ENCODE assay signal across 13 cellular contexts in the genomic region with DNA sequence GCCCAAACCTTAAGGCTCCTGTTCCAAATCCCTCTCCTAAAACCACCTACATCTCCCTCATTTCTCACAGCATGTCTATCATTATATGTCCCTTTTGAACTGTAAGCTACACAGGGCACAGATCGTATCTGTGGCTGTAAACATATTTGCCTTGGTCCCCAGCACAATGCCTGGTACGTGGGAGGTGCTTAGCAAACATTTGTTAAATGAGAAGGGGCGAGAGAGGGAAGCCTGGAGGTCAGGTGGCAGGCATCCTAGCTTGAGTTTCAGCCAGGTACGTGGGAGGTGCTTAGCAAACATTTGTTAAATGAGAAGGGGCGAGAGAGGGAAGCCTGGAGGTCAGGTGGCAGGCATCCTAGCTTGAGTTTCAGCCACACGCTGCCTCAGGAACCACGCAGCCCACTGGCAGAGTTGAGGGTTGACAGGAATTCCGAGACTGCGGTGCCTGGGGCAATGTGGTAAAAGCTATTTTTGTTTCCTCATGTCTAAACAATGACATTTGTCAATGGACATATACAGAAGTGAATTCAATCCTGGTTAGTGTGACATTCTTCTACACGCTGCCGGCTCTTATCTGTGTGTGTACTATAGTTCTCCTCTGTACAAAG.
A peak's percentile ranks its signal among the peaks of the same experiment; 100 is the strongest.
DNase-seq lines count a peak whose midpoint lies in the region; ATAC-seq and TF ChIP-seq lines count a peak whose summit lies in the region.
"Had no signal": no experiment of that assay in that cellular context is flagged by ENCODE, and none has a peak within 500 bp of the region (broad histone marks: within the 10 kb centered on the region; RNA-seq: fewer than 3 reads in every experiment).

No MANE protein-coding gene starts in this region.

- H3K79me1 ChIP-seq in mesendoderm (ENCODE audit: low read length) = peaks cover 13% of the 10 kb centered on the region

- H3K27ac Mint-ChIP-seq in Caco-2 (ENCODE audit: unreplicated experiment) (no peak overlapping the region), CD14-positive monocyte (no peak overlapping the region)
- H3K27ac Mint-ChIP-seq in activated T-helper 17 cell treated with anti-CD3 and anti-CD28 coated beads, Interleukin-2, amount 50 U/mL, for 72 hours = no peak overlapping the region
- H3K27ac Mint-ChIP-seq: activated naive CD4-positive, alpha-beta T cell treated with anti-CD3 and anti-CD28 coated beads, Interleukin-2, amount 50 U/mL, for 72 hours; CD4-positive, alpha-beta memory T cell had no signal

- no peak overlapping the region for H4K5ac ChIP-seq in mesendoderm (ENCODE audit: low read length)

- no peak overlapping the region for H2BK5ac ChIP-seq in mesendoderm (ENCODE audit: low read length)

- no peaks in the 10 kb centered on the region for H3K36me3 ChIP-seq in Caco-2 (ENCODE audit: control insufficient read depth, insufficient read depth, low read length)
- H3K36me3 ChIP-seq in mesendoderm (ENCODE audit: control insufficient read depth, insufficient read depth, low read length) = no peaks in the 10 kb centered on the region
- H3K36me3 ChIP-seq: gastroesophageal sphincter had no signal

- TF ChIP-seq CTCF in Caco-2 (IDR thresholded peaks at IDR 0.05; ENCODE audit: insufficient read depth in 1 of 2, low read depth in 1 of 2, low read length in 1 of 2, severe bottlenecking in 1 of 2, unreplicated experiment in 1 of 2) (no peak), CD14-positive monocyte (IDR thresholded peaks at IDR 0.05) (no peak)

- no peak overlapping the region for H3K18ac ChIP-seq in mesendoderm (ENCODE audit: low read length)

- no peak overlapping the region for H3K27ac ChIP-seq in mesendoderm (ENCODE audit: low read depth, low read length)
- H3K27ac ChIP-seq: gastroesophageal sphincter, parathyroid adenoma had no signal

- no peak overlapping the region for H3K4ac ChIP-seq in mesendoderm (ENCODE audit: low read depth, low read length)

- no peak overlapping the region for H3K9ac ChIP-seq in mesendoderm (ENCODE audit: low read length)
- H3K9ac ChIP-seq: parathyroid adenoma had no signal

- H3K27me3 Mint-ChIP-seq in Caco-2 (ENCODE audit: insufficient read depth, unreplicated experiment) (peaks cover 5% of the 10 kb centered on the region), CD14-positive monocyte (ENCODE audit: low read depth in 3 of 3) (peaks cover 1 to 2% (median 1%) of the 10 kb centered on the region in 3 donors)
- H3K27me3 Mint-ChIP-seq in activated T-helper 17 cell treated with anti-CD3 and anti-CD28 coated beads, Interleukin-2, amount 50 U/mL, for 72 hours = peaks cover 4% of the 10 kb centered on the region

- no peaks in the 10 kb centered on the region for H3K36me3 Mint-ChIP-seq in Caco-2 (ENCODE audit: insufficient read depth, unreplicated experiment)
- no peaks in the 10 kb centered on the region for H3K36me3 Mint-ChIP-seq in CD14-positive monocyte
- H3K36me3 Mint-ChIP-seq in activated T-helper 17 cell treated with anti-CD3 and anti-CD28 coated beads, Interleukin-2, amount 50 U/mL, for 72 hours (ENCODE audit: low read depth) = no peaks in the 10 kb centered on the region
- H3K36me3 Mint-ChIP-seq: activated naive CD4-positive, alpha-beta T cell treated with anti-CD3 and anti-CD28 coated beads, Interleukin-2, amount 50 U/mL, for 72 hours; CD4-positive, alpha-beta memory T cell had no signal

- WGBS in mesendoderm (ENCODE audit: extremely low coverage, insufficient coverage, low lambda C conversion rate) = no CpG with 5 or more reads among the region's 11 CpGs

- CTCF ChIA-PET in Caco-2 (lab: Charles Lee) = interaction anchor here (1.4 kb wide), 1 partner anchor 15 kb away, joined by 8 read pairs; no protein-coding TSS in a partner anchor

- POLR2A ChIA-PET in Caco-2 (lab: Charles Lee) = no interaction called here

- no peak overlapping the region for H4K8ac ChIP-seq in mesendoderm (ENCODE audit: low read depth, low read length)

- intact Hi-C loops in Caco-2 (cut with micrococcal nuclease; ENCODE audit: unreplicated experiment) (loop anchor here (1.0 kb wide), 1 partner anchor 15 kb away; no protein-coding TSS in a partner anchor), CD14-positive monocyte (cut with micrococcal nuclease) (no loop called here)

- BruUV-seq in Caco-2 (replicated peaks; lab: Mats Ljungman, UMichigan) = no TSS peak

- H3K9me3 Mint-ChIP-seq in Caco-2 (ENCODE audit: unreplicated experiment) (no peaks in the 10 kb centered on the region), CD14-positive monocyte (peaks cover 0 to 3% (median 0%) of the 10 kb centered on the region in 7 donors)
- H3K9me3 Mint-ChIP-seq in activated T-helper 17 cell treated with anti-CD3 and anti-CD28 coated beads, Interleukin-2, amount 50 U/mL, for 72 hours = no peaks in the 10 kb centered on the region
- H3K9me3 Mint-ChIP-seq: activated naive CD4-positive, alpha-beta T cell treated with anti-CD3 and anti-CD28 coated beads, Interleukin-2, amount 50 U/mL, for 72 hours; CD4-positive, alpha-beta memory T cell had no signal

- H3K4me3 ChIP-seq in Caco-2 (ENCODE audit: low read depth, low read length) (no peak overlapping the region), mesendoderm (ENCODE audit: low read length) (no peak overlapping the region)
- H3K4me3 ChIP-seq: gastroesophageal sphincter had no signal

- no peak overlapping the region for H3K23ac ChIP-seq in mesendoderm (ENCODE audit: low read length)

- no peaks in the 10 kb centered on the region for H3K9me3 ChIP-seq in Caco-2
- H3K9me3 ChIP-seq: gastroesophageal sphincter had no signal

- no peak overlapping the region for H3K4me2 ChIP-seq in mesendoderm (ENCODE audit: low read length)

- peaks cover 9% of the 10 kb centered on the region for H3K79me2 ChIP-seq in mesendoderm (ENCODE audit: control insufficient read depth, insufficient read depth, low read length)
- H3K79me2 ChIP-seq: parathyroid adenoma had no signal

- no peak overlapping the region for H3K56ac ChIP-seq in mesendoderm (ENCODE audit: low read length)

- no peak overlapping the region for H3K4me3 Mint-ChIP-seq in Caco-2 (ENCODE audit: unreplicated experiment)
- H3K4me3 Mint-ChIP-seq in CD14-positive monocyte = no peak overlapping the region
- H3K4me3 Mint-ChIP-seq in activated T-helper 17 cell treated with anti-CD3 and anti-CD28 coated beads, Interleukin-2, amount 50 U/mL, for 72 hours = no peak overlapping the region
- H3K4me3 Mint-ChIP-seq: CD4-positive, alpha-beta memory T cell had no signal

- peak; percentile 43 to 69 for DNase-seq in Caco-2
- peak; percentile 44 for DNase-seq in NCI-H1048 (lab: John Stamatoyannopoulos, UW)
- DNase-seq in dermis microvascular lymphatic vessel endothelial cell (ENCODE audit: low read depth in 2 of 2) = peak; percentile 40 to 47
- peak; percentile 95 for DNase-seq in mesendoderm
- DNase-seq in CD14-positive monocyte (ENCODE audit: low spot score) = no peak
- DNase-seq: CD4-positive, alpha-beta memory T cell; NCI-H1105 had no signal

- H3K4me1 Mint-ChIP-seq in Caco-2 (ENCODE audit: low read depth, unreplicated experiment) = peaks cover 11% of the 10 kb centered on the region
- H3K4me1 Mint-ChIP-seq in CD14-positive monocyte = no peaks in the 10 kb centered on the region
- H3K4me1 Mint-ChIP-seq in activated T-helper 17 cell treated with anti-CD3 and anti-CD28 coated beads, Interleukin-2, amount 50 U/mL, for 72 hours = no peaks in the 10 kb centered on the region
- H3K4me1 Mint-ChIP-seq: CD4-positive, alpha-beta memory T cell had no signal

- H3K4me1 ChIP-seq in Caco-2 (peaks cover 9% of the 10 kb centered on the region; the same call in 1 of the 2 replicates), mesendoderm (ENCODE audit: control insufficient read depth, low read depth, low read length) (peaks cover 2% of the 10 kb centered on the region)
- H3K4me1 ChIP-seq: gastroesophageal sphincter, parathyroid adenoma had no signal

- H2BK120ac ChIP-seq in mesendoderm (ENCODE audit: low read depth, low read length) = no peak overlapping the region

- ATAC-seq in GM21515 (IDR thresholded peaks at IDR 0.05; ENCODE audit: unreplicated experiment) (no peak), HG03354 (IDR thresholded peaks at IDR 0.05; ENCODE audit: poor library complexity, severe bottlenecking, unreplicated experiment) (no peak)
- no peak for ATAC-seq in activated T-helper 17 cell treated with anti-CD3 and anti-CD28 coated beads, Interleukin-2, amount 50 U/mL, for 72 hours (replicated peaks)
- ATAC-seq: activated naive CD4-positive, alpha-beta T cell treated with anti-CD3 and anti-CD28 coated beads, Interleukin-2, amount 50 U/mL, for 72 hours; gastroesophageal sphincter had no signal

- H2BK15ac ChIP-seq in mesendoderm (replicated peaks; ENCODE audit: low read depth) = no peak overlapping the region

- H3K27me3 ChIP-seq in Caco-2 (replicated peaks; ENCODE audit: control insufficient read depth, insufficient read depth, low read length) (no peaks in the 10 kb centered on the region), mesendoderm (ENCODE audit: insufficient read depth, low read length, poor library complexity) (no peaks in the 10 kb centered on the region)
- H3K27me3 ChIP-seq: gastroesophageal sphincter had no signal

- no peak overlapping the region for H2AK5ac ChIP-seq in mesendoderm (ENCODE audit: low read length)
